ENCODE assay signal across 17 cellular contexts in the genomic region with DNA sequence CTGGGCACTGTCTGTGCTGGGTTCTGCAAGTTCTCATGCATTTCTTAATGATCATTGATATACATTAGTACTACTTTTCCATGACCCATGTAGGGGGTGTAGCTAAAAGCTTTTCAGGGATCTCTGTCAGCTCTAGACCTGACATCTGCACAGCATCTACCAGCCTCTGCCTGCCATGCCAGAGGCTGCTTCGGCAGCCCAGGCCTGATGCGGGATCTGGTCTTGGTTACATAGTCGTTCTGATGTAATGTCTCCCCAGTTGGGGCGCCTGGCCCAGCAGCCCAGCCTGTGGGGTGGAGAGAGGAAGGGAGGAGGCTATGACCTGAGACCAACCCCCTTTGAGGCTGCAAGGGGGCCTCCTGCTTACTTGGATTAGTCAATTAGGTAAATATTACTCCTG.
"Had no signal": no experiment of that assay in that cellular context is flagged by ENCODE, and none has a peak within 500 bp of the region (broad histone marks: within the 10 kb centered on the region; RNA-seq: fewer than 3 reads in every experiment).

No MANE protein-coding gene starts in this region.

- H3K36me3 ChIP-seq: sigmoid colon, stomach, thoracic aorta, transverse colon had no signal

- H3K4me3 ChIP-seq: coronary artery, sigmoid colon, skin epidermis, stomach, thoracic aorta, transverse colon had no signal

- H3K27ac Mint-ChIP-seq: natural killer cell treated with Interleukin-12 subunit alpha and Interleukin-12 subunit beta and Interleukin-15 and Interleukin-18, amount 100 ng/mL, for 72 hours had no signal

- H3K27me3 Mint-ChIP-seq: natural killer cell treated with Interleukin-12 subunit alpha and Interleukin-12 subunit beta and Interleukin-15 and Interleukin-18, amount 100 ng/mL, for 72 hours had no signal

- ATAC-seq: left lobe of liver; natural killer cell treated with Interleukin-12 subunit alpha and Interleukin-12 subunit beta and Interleukin-15 and Interleukin-18, amount 100 ng/mL, for 72 hours had no signal

- H3K4me1 ChIP-seq: sigmoid colon, transverse colon had no signal

- H3K9me3 ChIP-seq: sigmoid colon, stomach, thoracic aorta, transverse colon had no signal

- DNase-seq: effector CD4-positive, alpha-beta T cell; foreskin melanocyte; hippocampal formation; kidney glomerular epithelial cell; sigmoid colon; stimulated activated CD4-positive, alpha-beta T cell treated with anti-CD3 and anti-CD28 coated beads, Interleukin-2, amount 100 ng/mL, for 24 hours; stimulated activated CD4-positive, alpha-beta T cell treated with anti-CD3 and anti-CD28 coated beads, Interleukin-4, amount 100 ng/mL, for 4 hours; stimulated activated naive CD4-positive, alpha-beta T cell; stomach; substantia nigra; transverse colon had no signal

- H3K27me3 ChIP-seq: sigmoid colon, stomach, transverse colon had no signal

- H3K36me3 Mint-ChIP-seq: natural killer cell treated with Interleukin-12 subunit alpha and Interleukin-12 subunit beta and Interleukin-15 and Interleukin-18, amount 100 ng/mL, for 72 hours had no signal

- H3K4me3 Mint-ChIP-seq: mesothelial cell of epicardium; natural killer cell treated with Interleukin-12 subunit alpha and Interleukin-12 subunit beta and Interleukin-15 and Interleukin-18, amount 100 ng/mL, for 72 hours had no signal

- H3K27ac ChIP-seq: coronary artery, sigmoid colon, skin epidermis, stomach, thoracic aorta, transverse colon had no signal
